ENCODE assay signal across 21 cellular contexts in the genomic region with DNA sequence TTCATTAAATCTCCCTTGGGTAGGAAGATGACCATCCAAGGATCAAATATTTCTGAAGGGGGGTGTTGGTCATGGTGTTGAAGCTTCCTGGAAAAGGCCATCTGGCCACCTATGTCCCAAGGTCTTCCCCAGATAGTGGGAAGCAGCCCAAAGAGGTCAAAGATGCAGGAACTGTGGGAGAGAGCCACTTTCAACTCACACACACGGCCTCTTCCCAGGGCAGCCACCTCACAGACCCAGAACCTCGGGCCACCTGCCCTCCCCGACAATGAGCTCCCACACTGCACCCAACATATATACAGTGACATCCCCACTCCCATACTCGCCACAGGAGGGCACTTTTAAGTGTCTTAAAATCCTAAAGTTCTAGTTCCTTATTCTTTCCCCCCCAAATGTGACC.
"Had no signal": no experiment of that assay in that cellular context is flagged by ENCODE, and none has a peak within 500 bp of the region (broad histone marks: within the 10 kb centered on the region; RNA-seq: fewer than 3 reads in every experiment).

No MANE protein-coding gene starts in this region.

- H3K27ac ChIP-seq: left lung, lower lobe of right lung, parathyroid adenoma, right atrium auricular region, right lobe of liver, suprapubic skin, thoracic aorta, tibial artery, uterus had no signal

- H3K4me2 ChIP-seq: smooth muscle cell had no signal

- H3K36me3 ChIP-seq: left lung, lower lobe of right lung, right atrium auricular region, right lobe of liver, suprapubic skin, thoracic aorta, tibial artery, uterus had no signal

- H3K27me3 ChIP-seq: left lung, right atrium auricular region, right lobe of liver, suprapubic skin, tibial artery, uterus had no signal

- DNase-seq: hippocampal formation; kidney; left colon; left lung; lower lobe of right lung; mammary epithelial cell; mesenchymal stem cell; naive thymus-derived CD8-positive, alpha-beta T cell; nucleus accumbens; right lobe of liver; stimulated activated CD4-positive, alpha-beta T cell treated with anti-CD3 and anti-CD28 coated beads, Interleukin-2, amount 100 ng/mL, for 24 hours; stimulated activated CD4-positive, alpha-beta T cell treated with anti-CD3 and anti-CD28 coated beads, Interleukin-4, amount 100 ng/mL, for 1 hour; stimulated activated naive CD4-positive, alpha-beta T cell; tibial artery; uterus had no signal

- H3K4me3 ChIP-seq: left lung, lower lobe of right lung, right atrium auricular region, right lobe of liver, smooth muscle cell, suprapubic skin, thoracic aorta, tibial artery, uterus had no signal

- ATAC-seq: left colon; left lung; lower lobe of right lung; naive thymus-derived CD8-positive, alpha-beta T cell; right lobe of liver; stimulated activated effector memory CD8-positive, alpha-beta T cell treated with anti-CD3 and anti-CD28 coated beads, Interleukin-12 subunit alpha, Interleukin-12 subunit beta, amount 100 ng/mL, for 72 hours had no signal

- H3K79me2 ChIP-seq: parathyroid adenoma had no signal

- H3K4me1 ChIP-seq: left lung, lower lobe of right lung, parathyroid adenoma, right atrium auricular region, right lobe of liver, suprapubic skin, tibial artery, uterus had no signal

- H3K9me3 ChIP-seq: left lung, lower lobe of right lung, right atrium auricular region, right lobe of liver, suprapubic skin, thoracic aorta, tibial artery, uterus had no signal

- H2AFZ ChIP-seq: parathyroid adenoma had no signal

- H3K9ac ChIP-seq: parathyroid adenoma had no signal

- FAIRE-seq: kidney had no signal
